10 cellular contexts compared by ENCODE assay signal in genomic region chr6:13436691-13437568, GRCh38.
"Had no signal": no experiment of that assay in that cellular context is flagged by ENCODE, and none has a peak within 500 bp of the region (broad histone marks: within the 10 kb centered on the region; RNA-seq: fewer than 3 reads in every experiment).

No MANE protein-coding gene starts in this region.

- H3K4me3 Mint-ChIP-seq: activated naive CD4-positive, alpha-beta T cell treated with anti-CD3 and anti-CD28 coated beads for 36 hours; naive B cell had no signal

- H3K27ac Mint-ChIP-seq: activated naive CD4-positive, alpha-beta T cell treated with anti-CD3 and anti-CD28 coated beads for 36 hours; activated T-helper 2 cell treated with anti-CD3 and anti-CD28 coated beads, Interferon-gamma antibody, Interleukin-2, Interleukin-4, amounts not matched to agents 10 μg/mL and 5 μg/mL and 100 μg/mL, durations not matched to agents 14 hours and 24 hours and 36 hours had no signal

- H3K4me2 ChIP-seq: hepatocyte had no signal

- H3K36me3 ChIP-seq: left ventricle myocardium inferior, transverse colon had no signal

- H3K36me3 Mint-ChIP-seq: naive B cell had no signal

- H3K4me3 ChIP-seq: hepatocyte, left ventricle myocardium inferior, transverse colon had no signal

- H3K27me3 ChIP-seq: hepatocyte, transverse colon had no signal

- DNase-seq: activated naive CD4-positive, alpha-beta T cell treated with anti-CD3 and anti-CD28 coated beads for 36 hours; left ventricle myocardium inferior; naive B cell; retina; stimulated activated CD4-positive, alpha-beta T cell treated with anti-CD3 and anti-CD28 coated beads, Interleukin-4, amount 100 ng/mL, for 1 hour; stimulated activated naive CD4-positive, alpha-beta T cell; transverse colon had no signal

- H3K9me3 ChIP-seq: transverse colon had no signal

- H3K27me3 Mint-ChIP-seq: naive B cell had no signal

- H3K27ac ChIP-seq: hepatocyte, left ventricle myocardium inferior, transverse colon had no signal

- ATAC-seq: activated CD4-positive, CD25-positive, alpha-beta regulatory T cell treated with anti-CD3 and anti-CD28 coated beads, Interleukin-2, amount 50 U/mL, for 24 hours had no signal

- H2AFZ ChIP-seq: hepatocyte had no signal

- H3K79me2 ChIP-seq: hepatocyte had no signal
